19 cellular contexts compared by ENCODE assay signal in genomic region chr16:22311520-22311919, GRCh38. TPM values are rescaled to one million over a fixed set of nuclear protein-coding genes. Genes with fewer than 3 reads are reported as not detected.
DNase-seq lines count a peak whose midpoint lies in the region; ATAC-seq, FAIRE-seq and TF ChIP-seq lines count a peak whose summit lies in the region.
"Had no signal": no experiment of that assay in that cellular context is flagged by ENCODE, and none has a peak within 500 bp of the region (broad histone marks: within the 10 kb centered on the region; RNA-seq: fewer than 3 reads in every experiment).

No MANE protein-coding gene starts in this region.

- H3K4me2 ChIP-seq in HepG2 (ENCODE audit: low read depth, low read length) (no peak overlapping the region), K562 (ENCODE audit: insufficient read depth, low read length) (no peak overlapping the region)

- no peak overlapping the region for H3K9ac ChIP-seq in HepG2 (ENCODE audit: insufficient read depth, low read depth, low read length)
- no peak overlapping the region for H3K9ac ChIP-seq in K562 (ENCODE audit: insufficient read depth in 1 of 2, low read depth in 2 of 2, low read length in 2 of 2)

- peak overlapping the region; percentile 74 for H3K27ac Mint-ChIP-seq in T-helper 17 cell
- H3K27ac Mint-ChIP-seq: CD8-positive, alpha-beta T cell had no signal

- no peaks in the 10 kb centered on the region for H3K9me1 ChIP-seq in K562 (ENCODE audit: control insufficient read depth, insufficient read depth, low read length)

- DNase-seq in HepG2 (ENCODE audit: low spot score) (no peak), right lobe of liver (no peak), T-helper 17 cell (no peak), K562 (ENCODE audit: extremely low read depth in 1 of 4, low spot score in 3 of 4) (no peak), G401 (ENCODE audit: low spot score) (no peak)
- DNase-seq: C1 segment of cervical spinal cord; Caco-2; CD4-positive, CD25-positive, alpha-beta regulatory T cell; CD8-positive, alpha-beta T cell; DMS153; DND-41; GDM1; GOT3 had no signal

- TF ChIP-seq RAD21 in HepG2 (CRISPR knock-in tag; IDR thresholded peaks at IDR 0.05): no peak
- no peak for TF ChIP-seq RAD21 in K562 (CRISPR knock-in tag; conservative IDR thresholded peaks at IDR 0.05 in 1 of 2, IDR thresholded peaks at IDR 0.05 in 1 of 2)

- in situ Hi-C loops in HepG2 (cut with HindIII; ENCODE audit: extremely low pct_ligation_motif_present, low pct_unique_long_range_greater_than_20kb): no loop called here
- in situ Hi-C loops in K562 (cut with MboI): loop anchor here (10.0 kb wide), 1 partner anchor 1157 kb away; the partner anchor contains the start of genes DNAH3 and LDAF1
- in situ Hi-C loops in G401 (cut with HindIII; ENCODE audit: low sequenced_read_pairs): no loop called here

- no peak overlapping the region for H3K4me3 ChIP-seq in HepG2 (replicated peaks in 1 of 3; ENCODE audit: insufficient read depth in 1 of 3, low read depth in 2 of 3, low read length in 3 of 3)
- H3K4me3 ChIP-seq in right lobe of liver: no peak overlapping the region
- H3K4me3 ChIP-seq in K562: no peak overlapping the region
- H3K4me3 ChIP-seq: GM12878, HAP-1 had no signal

- peaks cover 12% of the 10 kb centered on the region for H3K36me3 Mint-ChIP-seq in T-helper 17 cell (ENCODE audit: low read depth)

- H3K4me3 Mint-ChIP-seq in T-helper 17 cell: no peak overlapping the region
- H3K4me3 Mint-ChIP-seq: CD8-positive, alpha-beta T cell had no signal

- H3K9me3 ChIP-seq in HepG2 (ENCODE audit: low read length): no peaks in the 10 kb centered on the region
- H3K9me3 ChIP-seq in right lobe of liver: no peaks in the 10 kb centered on the region
- no peaks in the 10 kb centered on the region for H3K9me3 ChIP-seq in T-helper 17 cell (ENCODE audit: control insufficient read depth, low read length, poor library complexity, severe bottlenecking)
- H3K9me3 ChIP-seq in K562 (replicated peaks; ENCODE audit: control insufficient read depth, insufficient read depth, low read depth, low read length): no peaks in the 10 kb centered on the region
- H3K9me3 ChIP-seq: Caco-2, HAP-1 had no signal

- no peaks in the 10 kb centered on the region for H3K79me2 ChIP-seq in HepG2 (ENCODE audit: insufficient read depth, low read length)
- peaks cover 4% of the 10 kb centered on the region; the same call in 1 of the 3 replicates for H3K79me2 ChIP-seq in K562 (ENCODE audit: control insufficient read depth, insufficient read depth, low read length)

- TF ChIP-seq CTCF in HepG2 (CRISPR knock-in tag; IDR thresholded peaks at IDR 0.05): no peak
- no peak for TF ChIP-seq CTCF in right lobe of liver (IDR thresholded peaks at IDR 0.05)
- TF ChIP-seq CTCF in K562 (IDR thresholded peaks at IDR 0.05 in 2 of 3, conservative IDR thresholded peaks at IDR 0.05 in 1 of 3; ENCODE audit: insufficient read depth in 2 of 3, low read depth in 1 of 3, low read length in 3 of 3): no peak

- TF ChIP-seq POLR2A in HepG2 (IDR thresholded peaks at IDR 0.05; ENCODE audit: insufficient read depth in 1 of 2, low read depth in 2 of 2, low read length in 2 of 2): no peak
- no peak for TF ChIP-seq POLR2A in right lobe of liver (IDR thresholded peaks at IDR 0.05)
- no peak for TF ChIP-seq POLR2A in K562 (conservative IDR thresholded peaks at IDR 0.05)

- WGBS in HepG2 (ENCODE audit: low lambda C conversion rate): 97% methylated on average over 4 of the region's 4 CpGs
- 93% methylated on average over 3 of the region's 4 CpGs for WGBS in right lobe of liver (ENCODE audit: insufficient coverage, low coverage, low lambda C conversion rate, missing lambda C conversion rate)
- 96% methylated on average over 4 of the region's 4 CpGs for WGBS in K562 (ENCODE audit: insufficient coverage, low coverage, missing lambda C conversion rate)

- intact Hi-C loops in HepG2 (cut with micrococcal nuclease; ENCODE audit: unreplicated experiment): no loop called here
- intact Hi-C loops in right lobe of liver (cut with DNase I): loop anchor here in 1 of 2 donors (10.0 kb wide), 1 partner anchor 353 kb away; no protein-coding TSS in a partner anchor
- intact Hi-C loops in K562 (cut with micrococcal nuclease): no loop called here

- TF ChIP-seq EP300 in HepG2 (IDR thresholded peaks at IDR 0.05; ENCODE audit: low read depth in 2 of 2, low read length in 2 of 2) (no peak), HepG2 (CRISPR knock-in tag; IDR thresholded peaks at IDR 0.05; ENCODE audit: borderline replicate concordance) (no peak), K562 (IDR thresholded peaks at IDR 0.05; ENCODE audit: low read length) (no peak)

- no peaks in the 10 kb centered on the region for H3K27me3 Mint-ChIP-seq in T-helper 17 cell
- H3K27me3 Mint-ChIP-seq: CD4-positive, CD25-positive, alpha-beta regulatory T cell had no signal

- no peak for ATAC-seq in HepG2
- no peak for ATAC-seq in right lobe of liver
- no peak for ATAC-seq in T-helper 17 cell
- ATAC-seq in K562: no peak
- ATAC-seq in GM19397 (IDR thresholded peaks at IDR 0.05; ENCODE audit: unreplicated experiment): no peak
- no peak for ATAC-seq in GM19328 (IDR thresholded peaks at IDR 0.05; ENCODE audit: unreplicated experiment)
- ATAC-seq: CD8-positive, alpha-beta T cell; GM12878 had no signal

- FAIRE-seq in HepG2 (lab: Jason Lieb, UNC): no peak
- no peak for FAIRE-seq in K562 (lab: Jason Lieb, UNC)
- FAIRE-seq: GM12878, GM19239, H54 had no signal

- H3K4me1 ChIP-seq in HepG2 (ENCODE audit: insufficient read depth, low read length) (no peaks in the 10 kb centered on the region), right lobe of liver (no peaks in the 10 kb centered on the region), K562 (replicated peaks in 1 of 2; ENCODE audit: control insufficient read depth in 2 of 2, insufficient read depth in 2 of 2, low read length in 2 of 2) (peaks cover 3 to 17% of the 10 kb centered on the region in 2 experiments; a peak in 3 of 5 replicates)
- H3K4me1 ChIP-seq: Caco-2, HAP-1 had no signal

- H3K27me3 ChIP-seq in HepG2 (ENCODE audit: control insufficient read depth in 1 of 2, insufficient read depth in 2 of 2, low read length in 2 of 2): no peaks in the 10 kb centered on the region
- no peaks in the 10 kb centered on the region for H3K27me3 ChIP-seq in right lobe of liver
- H3K27me3 ChIP-seq in K562 (ENCODE audit: control insufficient read depth in 2 of 2, insufficient read depth in 2 of 2, low read length in 2 of 2): no peaks in the 10 kb centered on the region

- BruUV-seq in HepG2 (replicated peaks; lab: Mats Ljungman, UMichigan) (no TSS peak), K562 (replicated peaks; lab: Mats Ljungman, UMichigan) (no TSS peak)

- no peak overlapping the region for H3K27ac ChIP-seq in HepG2 (ENCODE audit: extremely low read length, insufficient read depth, low read length)
- H3K27ac ChIP-seq in right lobe of liver: no peak overlapping the region
- no peak overlapping the region for H3K27ac ChIP-seq in K562 (ENCODE audit: extremely low read depth, low read depth, low read length)

- H4K20me1 ChIP-seq in HepG2 (ENCODE audit: insufficient read depth, low read length) (peaks cover 3% of the 10 kb centered on the region; the same call in 1 of the 2 replicates), K562 (replicated peaks; ENCODE audit: control insufficient read depth, insufficient read depth, low read length) (peaks cover 10% of the 10 kb centered on the region; the same call in 1 of the 2 replicates)

- no peak overlapping the region for H2AFZ ChIP-seq in HepG2 (ENCODE audit: low read length)
- no peak overlapping the region for H2AFZ ChIP-seq in K562 (ENCODE audit: low read depth, low read length)

- CTCF ChIA-PET in HepG2 (lab: Yijun Ruan, JAX; ENCODE audit: low intra/inter-chr PET ratio, low total read pairs): no interaction called here
- CTCF ChIA-PET in K562 (lab: Yijun Ruan, JAX; ENCODE audit: low intra/inter-chr PET ratio): no interaction called here

- peaks cover 8% of the 10 kb centered on the region for H3K4me1 Mint-ChIP-seq in T-helper 17 cell

- H3K36me3 ChIP-seq in HepG2 (replicated peaks in 1 of 2; ENCODE audit: control insufficient read depth in 1 of 2, insufficient read depth in 2 of 2, low read length in 2 of 2) (peaks cover 78 to 90% of the 10 kb centered on the region in 2 experiments), right lobe of liver (peaks cover 0 to 84% (median 16%) of the 10 kb centered on the region in 4 donors), K562 (ENCODE audit: control insufficient read depth, insufficient read depth, low read length) (peaks cover 94% of the 10 kb centered on the region)

- POLR2A ChIA-PET in HepG2 (lab: Yijun Ruan, JAX): no interaction called here
- POLR2A ChIA-PET in K562 (lab: Yijun Ruan, JAX): interaction anchor here (0.6 kb wide), 1 partner anchor 1651 kb away, joined by 3 read pairs; no protein-coding TSS in a partner anchor

RNA-seq across cellular contexts. Expression of gene POLR3E, which starts 14.3 kb away (rescaled TPM):
- total RNA-seq in HepG2 (2016; rRNA removed; fragmentation: Illumina TruSeq; extraction: Trizol): 94.8 and 135 TPM in 2 replicates
- total RNA-seq in HepG2 (2016; cell fraction: cytosol; rRNA removed; fragmentation: Illumina TruSeq; extraction: Trizol; ENCODE audit: low read depth): 40.5 and 40.7 TPM in 2 replicates
- 93.2 and 125 TPM in 2 replicates for total RNA-seq in HepG2 (2016; cell fraction: insoluble cytoplasmic fraction; rRNA removed; fragmentation: Illumina TruSeq; extraction: Trizol)
- total RNA-seq in HepG2 (2016; cell fraction: membrane; rRNA removed; fragmentation: Illumina TruSeq; extraction: Trizol): 103 and 106 TPM in 2 replicates
- total RNA-seq in HepG2 (2016; cell fraction: nucleus; rRNA removed; fragmentation: Illumina TruSeq; extraction: Trizol): 115 and 134 TPM in 2 replicates
- 262 and 280 TPM in 2 replicates for polyA plus RNA-seq in HepG2 (2011; rRNA removed)
- 132 and 169 TPM in 2 replicates for polyA plus RNA-seq in HepG2 (2011; cell fraction: cytosol; rRNA removed)
- polyA plus RNA-seq in HepG2 (2011; cell fraction: nucleus; rRNA removed): 753 and 830 TPM in 2 replicates
- polyA plus RNA-seq in HepG2 (2012): 105 and 114 TPM in 2 replicates
- polyA plus RNA-seq in HepG2 (2016; cell fraction: cytosol; fragmentation: Illumina TruSeq; extraction: Trizol; ENCODE audit: low read depth): 31.3 and 37.9 TPM in 2 replicates
- polyA plus RNA-seq in HepG2 (2016; cell fraction: insoluble cytoplasmic fraction; fragmentation: Illumina TruSeq; extraction: Trizol; ENCODE audit: low read depth): 94.5 and 105 TPM in 2 replicates
- polyA plus RNA-seq in HepG2 (2016; cell fraction: membrane; fragmentation: Illumina TruSeq; extraction: Trizol; ENCODE audit: low read depth): 62.4 and 65.8 TPM in 2 replicates
- 279 and 292 TPM in 2 replicates for polyA plus RNA-seq in HepG2 (2016; cell fraction: nucleus; fragmentation: Illumina TruSeq; extraction: Trizol; ENCODE audit: insufficient read depth, low read depth)
- polyA minus RNA-seq in HepG2 (2011; rRNA and poly(A)+ RNA removed; ENCODE audit: low replicate concordance): 472 and 743 TPM in 2 replicates
- polyA minus RNA-seq in HepG2 (2011; cell fraction: cytosol; rRNA and poly(A)+ RNA removed): 96.6 and 110 TPM in 2 replicates
- 279 and 332 TPM in 2 replicates for polyA minus RNA-seq in HepG2 (2011; cell fraction: nucleus; rRNA and poly(A)+ RNA removed)
- 10 to 100 TPM; 15.8 to 35.7 (median 26.9) TPM for total RNA-seq in right lobe of liver
- 100 to 1,000 TPM; 159 to 219 TPM for total RNA-seq in T-helper 17 cell
- total RNA-seq in K562 (2011; cell fraction: chromatin; rRNA removed; ENCODE audit: low replicate concordance): 337 and 699 TPM in 2 replicates
- total RNA-seq in K562 (2011; cell fraction: nucleolus; rRNA removed): 179 and 196 TPM in 2 replicates
- 243 and 244 TPM in 2 replicates for total RNA-seq in K562 (2011; cell fraction: nucleoplasm; rRNA removed)
- 78.2 and 82.6 TPM in 2 replicates for total RNA-seq in K562 (2014; rRNA removed)
- total RNA-seq in K562 (2014; rRNA removed; fragmentation: Illumina TruSeq; extraction: Trizol): 67.6 and 81.1 TPM in 2 replicates
- total RNA-seq in K562 (2015; rRNA removed; fragmentation: Illumina TruSeq; extraction: Trizol): 73.9 and 83.8 TPM in 2 replicates
- total RNA-seq in K562 (2021): 101 and 113 TPM in 2 replicates
- polyA plus RNA-seq in K562 (2011; rRNA removed): 151 and 192 TPM in 2 replicates
- polyA plus RNA-seq in K562 (2011; cell fraction: cytosol; rRNA removed): 128 and 145 TPM in 2 replicates
- polyA plus RNA-seq in K562 (2011; cell fraction: nucleus; rRNA removed): 458 and 560 TPM in 2 replicates
- 62.8 and 102 TPM in 2 replicates for polyA plus RNA-seq in K562 (2012)
- polyA plus RNA-seq in K562 (2014; fragmentation: Illumina TruSeq; extraction: Trizol): 128 and 149 TPM in 2 replicates
- polyA plus RNA-seq in K562 (2014; fragmentation: Nextera tagmentation; extraction: Ambion mirVana): 10 to 100 TPM; 17.7 to 25.3 TPM
- polyA plus RNA-seq in K562 (2014; rRNA removed): 77.3 and 95.9 TPM in 2 replicates
- polyA minus RNA-seq in K562 (2011; rRNA and poly(A)+ RNA removed): 241 and 345 TPM in 2 replicates
- 104 and 113 TPM in 2 replicates for polyA minus RNA-seq in K562 (2011; cell fraction: cytosol; rRNA and poly(A)+ RNA removed)
- 100 and 315 TPM in 2 replicates for polyA minus RNA-seq in K562 (2011; cell fraction: nucleus; rRNA and poly(A)+ RNA removed)
- total RNA-seq in G401 (2014; rRNA removed; shearing (Covaris generic)): 37.7 and 54.2 TPM in 2 replicates

Comparison
In these comparisons a context has a peak if more than half of its experiments do, and no peak if none do; other contexts are left out.
1. Of the 241 proteins assayed by ChIP-seq in both HepG2 and K562: peak only in HepG2: none; only in K562: none; in both: ZNF121; in neither: 240.